In the genomic region with DNA sequence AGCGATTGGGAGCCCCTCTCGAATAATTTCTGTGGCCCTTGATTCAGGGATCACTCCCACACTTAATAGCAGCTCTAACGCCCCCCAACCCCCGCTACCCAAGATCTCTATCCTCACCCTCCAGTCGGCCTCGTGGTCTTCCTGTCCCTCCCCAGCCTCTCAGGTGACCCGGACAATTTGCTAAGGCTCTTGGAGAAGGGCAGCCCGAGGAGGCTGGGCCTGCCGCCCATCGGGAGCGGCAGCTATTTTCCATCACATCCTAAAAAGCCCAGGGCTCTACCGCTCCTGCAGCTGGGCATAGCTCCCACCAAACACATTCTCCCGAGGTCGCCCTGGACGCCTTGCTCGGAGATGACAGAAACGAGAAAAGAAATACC, we compare ENCODE assay signal across 1 cellular context.
TF ChIP-seq lines count a peak whose summit lies in the region.

No MANE protein-coding gene starts in this region.

TF ChIP-seq in SK-N-SH, 30 proteins besides CTCF, POLR2A, EP300 and RAD21 (continued from another document):
- TF ChIP-seq, protein P1, sequence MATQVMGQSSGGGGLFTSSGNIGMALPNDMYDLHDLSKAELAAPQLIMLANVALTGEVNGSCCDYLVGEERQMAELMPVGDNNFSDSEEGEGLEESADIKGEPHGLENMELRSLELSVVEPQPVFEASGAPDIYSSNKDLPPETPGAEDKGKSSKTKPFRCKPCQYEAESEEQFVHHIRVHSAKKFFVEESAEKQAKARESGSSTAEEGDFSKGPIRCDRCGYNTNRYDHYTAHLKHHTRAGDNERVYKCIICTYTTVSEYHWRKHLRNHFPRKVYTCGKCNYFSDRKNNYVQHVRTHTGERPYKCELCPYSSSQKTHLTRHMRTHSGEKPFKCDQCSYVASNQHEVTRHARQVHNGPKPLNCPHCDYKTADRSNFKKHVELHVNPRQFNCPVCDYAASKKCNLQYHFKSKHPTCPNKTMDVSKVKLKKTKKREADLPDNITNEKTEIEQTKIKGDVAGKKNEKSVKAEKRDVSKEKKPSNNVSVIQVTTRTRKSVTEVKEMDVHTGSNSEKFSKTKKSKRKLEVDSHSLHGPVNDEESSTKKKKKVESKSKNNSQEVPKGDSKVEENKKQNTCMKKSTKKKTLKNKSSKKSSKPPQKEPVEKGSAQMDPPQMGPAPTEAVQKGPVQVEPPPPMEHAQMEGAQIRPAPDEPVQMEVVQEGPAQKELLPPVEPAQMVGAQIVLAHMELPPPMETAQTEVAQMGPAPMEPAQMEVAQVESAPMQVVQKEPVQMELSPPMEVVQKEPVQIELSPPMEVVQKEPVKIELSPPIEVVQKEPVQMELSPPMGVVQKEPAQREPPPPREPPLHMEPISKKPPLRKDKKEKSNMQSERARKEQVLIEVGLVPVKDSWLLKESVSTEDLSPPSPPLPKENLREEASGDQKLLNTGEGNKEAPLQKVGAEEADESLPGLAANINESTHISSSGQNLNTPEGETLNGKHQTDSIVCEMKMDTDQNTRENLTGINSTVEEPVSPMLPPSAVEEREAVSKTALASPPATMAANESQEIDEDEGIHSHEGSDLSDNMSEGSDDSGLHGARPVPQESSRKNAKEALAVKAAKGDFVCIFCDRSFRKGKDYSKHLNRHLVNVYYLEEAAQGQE (IDR thresholded peaks at IDR 0.05; ENCODE audit: low read depth, low read length) = no peak
- TF ChIP-seq MEF2A (IDR thresholded peaks at IDR 0.05; ENCODE audit: borderline replicate concordance, low read depth) = no peak
- no peak for TF ChIP-seq TCF12 (IDR thresholded peaks at IDR 0.05)
- TF ChIP-seq SIN3A (IDR thresholded peaks at IDR 0.05; ENCODE audit: borderline replicate concordance, low read depth, low read length) = no peak
- no peak for TF ChIP-seq TAF1 (IDR thresholded peaks at IDR 0.05; ENCODE audit: borderline replicate concordance, low read depth, low read length)
- no peak for TF ChIP-seq YY1 (IDR thresholded peaks at IDR 0.05; ENCODE audit: low read depth)
- TF ChIP-seq, protein P2, sequence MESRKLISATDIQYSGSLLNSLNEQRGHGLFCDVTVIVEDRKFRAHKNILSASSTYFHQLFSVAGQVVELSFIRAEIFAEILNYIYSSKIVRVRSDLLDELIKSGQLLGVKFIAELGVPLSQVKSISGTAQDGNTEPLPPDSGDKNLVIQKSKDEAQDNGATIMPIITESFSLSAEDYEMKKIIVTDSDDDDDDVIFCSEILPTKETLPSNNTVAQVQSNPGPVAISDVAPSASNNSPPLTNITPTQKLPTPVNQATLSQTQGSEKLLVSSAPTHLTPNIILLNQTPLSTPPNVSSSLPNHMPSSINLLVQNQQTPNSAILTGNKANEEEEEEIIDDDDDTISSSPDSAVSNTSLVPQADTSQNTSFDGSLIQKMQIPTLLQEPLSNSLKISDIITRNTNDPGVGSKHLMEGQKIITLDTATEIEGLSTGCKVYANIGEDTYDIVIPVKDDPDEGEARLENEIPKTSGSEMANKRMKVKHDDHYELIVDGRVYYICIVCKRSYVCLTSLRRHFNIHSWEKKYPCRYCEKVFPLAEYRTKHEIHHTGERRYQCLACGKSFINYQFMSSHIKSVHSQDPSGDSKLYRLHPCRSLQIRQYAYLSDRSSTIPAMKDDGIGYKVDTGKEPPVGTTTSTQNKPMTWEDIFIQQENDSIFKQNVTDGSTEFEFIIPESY (IDR thresholded peaks at IDR 0.05; ENCODE audit: borderline replicate concordance, low read depth) = no peak
- TF ChIP-seq RFX5 (IDR thresholded peaks at IDR 0.05; ENCODE audit: low read length) = no peak
- TF ChIP-seq NRF1 (IDR thresholded peaks at IDR 0.05; ENCODE audit: low read depth, low read length) = no peak
- TF ChIP-seq FOSL2 (IDR thresholded peaks at IDR 0.05; ENCODE audit: borderline replicate concordance, low read depth) = no peak
- TF ChIP-seq RXRA (IDR thresholded peaks at IDR 0.05; ENCODE audit: borderline replicate concordance, low read depth) = no peak
- TF ChIP-seq, protein P3, sequence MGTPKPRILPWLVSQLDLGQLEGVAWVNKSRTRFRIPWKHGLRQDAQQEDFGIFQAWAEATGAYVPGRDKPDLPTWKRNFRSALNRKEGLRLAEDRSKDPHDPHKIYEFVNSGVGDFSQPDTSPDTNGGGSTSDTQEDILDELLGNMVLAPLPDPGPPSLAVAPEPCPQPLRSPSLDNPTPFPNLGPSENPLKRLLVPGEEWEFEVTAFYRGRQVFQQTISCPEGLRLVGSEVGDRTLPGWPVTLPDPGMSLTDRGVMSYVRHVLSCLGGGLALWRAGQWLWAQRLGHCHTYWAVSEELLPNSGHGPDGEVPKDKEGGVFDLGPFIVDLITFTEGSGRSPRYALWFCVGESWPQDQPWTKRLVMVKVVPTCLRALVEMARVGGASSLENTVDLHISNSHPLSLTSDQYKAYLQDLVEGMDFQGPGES (IDR thresholded peaks at IDR 0.05; ENCODE audit: low read depth, low read length) = no peak
- TF ChIP-seq CHD2 (IDR thresholded peaks at IDR 0.05; ENCODE audit: low read length, partially characterized antibody) = no peak
